8 cellular contexts compared by ENCODE assay signal in the genomic region with DNA sequence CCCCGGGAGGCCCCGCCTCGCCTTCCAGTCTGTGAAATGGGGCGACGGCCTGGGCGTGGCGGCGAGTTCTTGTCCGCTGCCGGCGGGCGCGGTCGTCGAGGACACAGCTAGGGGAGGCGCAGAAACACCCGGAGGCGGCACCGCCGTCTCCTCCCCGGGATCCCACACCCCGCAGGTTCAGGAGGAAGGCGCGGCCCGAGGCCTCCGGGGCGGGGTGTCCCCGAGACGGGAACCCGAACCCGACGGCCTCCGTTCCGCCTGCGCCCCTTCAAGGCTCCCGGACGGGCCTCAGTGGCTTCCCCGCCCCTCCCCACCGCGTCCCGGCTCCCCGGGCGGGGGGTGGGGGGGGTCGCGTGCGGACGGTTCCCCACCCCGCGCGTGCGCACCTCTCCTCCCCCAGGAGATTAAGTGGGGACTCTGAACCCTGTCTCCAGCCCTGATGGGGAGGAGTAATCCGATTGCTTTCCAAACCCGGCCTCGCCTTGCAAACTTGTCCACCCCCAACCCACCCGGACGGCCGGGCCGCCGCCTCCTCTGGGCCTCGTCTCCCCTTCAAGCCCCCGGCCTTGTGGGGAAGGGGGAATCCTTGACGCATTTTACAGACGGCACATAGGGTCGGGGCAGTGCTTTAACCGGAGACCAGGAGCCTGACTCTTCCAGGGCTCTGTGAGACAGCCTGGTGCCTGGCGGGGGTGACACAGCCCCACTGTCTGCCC. TPM values are rescaled to one million over a fixed set of nuclear protein-coding genes. Genes with fewer than 3 reads are reported as not detected.
DNase-seq lines count a peak whose midpoint lies in the region; ATAC-seq, FAIRE-seq and TF ChIP-seq lines count a peak whose summit lies in the region.

No MANE protein-coding gene starts in this region.

- TF ChIP-seq CTCF in upper lobe of right lung (IDR thresholded peaks at IDR 0.05): no peak

- peaks cover 22% of the 10 kb centered on the region for H3K27me3 ChIP-seq in upper lobe of right lung

- H3K36me3 Mint-ChIP-seq in activated naive CD4-positive, alpha-beta T cell treated with anti-CD3 and anti-CD28 coated beads, Interleukin-2, amount 50 U/mL, for 24 hours: no peaks in the 10 kb centered on the region

- intact Hi-C loops in upper lobe of right lung (cut with DNase I): no loop called here

- H3K9me3 Mint-ChIP-seq in activated naive CD4-positive, alpha-beta T cell treated with anti-CD3 and anti-CD28 coated beads, Interleukin-2, amount 50 U/mL, for 24 hours: no peaks in the 10 kb centered on the region

- no peaks in the 10 kb centered on the region for H3K9me3 ChIP-seq in upper lobe of right lung

- peaks cover 6% of the 10 kb centered on the region for H3K4me1 Mint-ChIP-seq in activated naive CD4-positive, alpha-beta T cell treated with anti-CD3 and anti-CD28 coated beads, Interleukin-2, amount 50 U/mL, for 24 hours

- peak; percentile 24 to 40 for DNase-seq in stimulated activated CD4-positive, alpha-beta T cell treated with anti-CD3 and anti-CD28 coated beads, Interleukin-2, amount 100 ng/mL, for 24 hours
- DNase-seq in stimulated activated CD4-positive, alpha-beta T cell treated with anti-CD3 and anti-CD28 coated beads, Interleukin-1b, Interleukin-23, amount 100 ng/mL, for 48 hours: no peak
- peak; percentile 59 for DNase-seq in islet precursor cell
- no peak for DNase-seq in upper lobe of right lung
- no peak for DNase-seq in HTR-8/SVneo (ENCODE audit: insufficient read length, low spot score)
- DNase-seq in stimulated activated CD8-positive, alpha-beta memory T cell treated with anti-CD3 and anti-CD28 coated beads, Interleukin-4, amount 100 ng/mL, for 48 hours: no peak
- no peak for DNase-seq in NCI-H446 (lab: John Stamatoyannopoulos, UW)

- H3K27me3 Mint-ChIP-seq in activated naive CD4-positive, alpha-beta T cell treated with anti-CD3 and anti-CD28 coated beads, Interleukin-2, amount 50 U/mL, for 24 hours: peaks cover 15% of the 10 kb centered on the region

- peaks cover 8% of the 10 kb centered on the region for H3K4me1 ChIP-seq in upper lobe of right lung

- no peaks in the 10 kb centered on the region for H3K36me3 ChIP-seq in upper lobe of right lung

- no peak overlapping the region for H3K27ac Mint-ChIP-seq in activated naive CD4-positive, alpha-beta T cell treated with anti-CD3 and anti-CD28 coated beads, Interleukin-2, amount 50 U/mL, for 24 hours

- peak; percentile 59 for ATAC-seq in upper lobe of right lung

- peak overlapping the region; percentile 33 for H3K4me3 Mint-ChIP-seq in activated naive CD4-positive, alpha-beta T cell treated with anti-CD3 and anti-CD28 coated beads, Interleukin-2, amount 50 U/mL, for 24 hours

- peak overlapping the region; percentile 23 for H3K4me3 ChIP-seq in upper lobe of right lung

- no peak overlapping the region for H3K27ac ChIP-seq in upper lobe of right lung

- no peak for FAIRE-seq in HTR-8/SVneo (lab: Jason Lieb, UNC)

RNA-seq across cellular contexts. Expression of a gene that starts 35.3 kb away (rescaled TPM):
- total RNA-seq in upper lobe of right lung: 22.4 TPM

RNA-seq across cellular contexts. Expression of a gene that starts 47.5 kb away (rescaled TPM):
- 43.6 TPM for total RNA-seq in upper lobe of right lung

Comparison
In these comparisons a context has a peak if more than half of its experiments do, and no peak if none do; other contexts are left out.
1. DNase-seq: peak in stimulated activated CD4-positive, alpha-beta T cell treated with anti-CD3 and anti-CD28 coated beads, Interleukin-2, amount 100 ng/mL, for 24 hours (2 of 2) and islet precursor cell (single experiment); none in stimulated activated CD4-positive, alpha-beta T cell treated with anti-CD3 and anti-CD28 coated beads, Interleukin-1b, Interleukin-23, amount 100 ng/mL, for 48 hours (single experiment), upper lobe of right lung (single experiment), HTR-8/SVneo (single experiment), stimulated activated CD8-positive, alpha-beta memory T cell treated with anti-CD3 and anti-CD28 coated beads, Interleukin-4, amount 100 ng/mL, for 48 hours (single experiment) and NCI-H446 (0 of 2).